In the genomic region with DNA sequence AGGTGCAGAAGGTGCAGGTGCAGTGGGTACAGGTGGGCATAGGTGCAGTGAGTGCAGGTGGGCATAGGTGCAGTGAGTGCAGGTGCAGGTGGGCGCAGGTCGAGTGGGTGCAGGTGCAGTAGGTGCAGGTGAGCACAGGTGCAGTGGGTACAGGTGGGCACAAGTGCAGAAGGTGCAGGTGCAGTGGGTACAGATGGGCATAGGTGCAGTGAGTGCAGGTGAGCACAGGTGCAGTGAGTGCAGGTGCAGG, we compare ENCODE assay signal across 2 cellular contexts.
TF ChIP-seq lines count a peak whose summit lies in the region.

No MANE protein-coding gene starts in this region.

TF ChIP-seq in HepG2, 621 proteins besides CTCF, POLR2A, EP300 and RAD21:
- TF ChIP-seq ZEB1 (IDR thresholded peaks at IDR 0.05; ENCODE audit: insufficient replicate concordance, low read depth) (peak; percentile 87), CENPT (CRISPR knock-in tag; IDR thresholded peaks at IDR 0.05; ENCODE audit: low read depth) (0 out of 2 replicates have a peak, but pooled peaks have one; percentile 16)
- TF ChIP-seq, protein P1, sequence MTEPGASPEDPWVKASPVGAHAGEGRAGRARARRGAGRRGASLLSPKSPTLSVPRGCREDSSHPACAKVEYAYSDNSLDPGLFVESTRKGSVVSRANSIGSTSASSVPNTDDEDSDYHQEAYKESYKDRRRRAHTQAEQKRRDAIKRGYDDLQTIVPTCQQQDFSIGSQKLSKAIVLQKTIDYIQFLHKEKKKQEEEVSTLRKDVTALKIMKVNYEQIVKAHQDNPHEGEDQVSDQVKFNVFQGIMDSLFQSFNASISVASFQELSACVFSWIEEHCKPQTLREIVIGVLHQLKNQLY (CRISPR knock-in tag; IDR thresholded peaks at IDR 0.05) = no peak
- TF ChIP-seq, protein P2, sequence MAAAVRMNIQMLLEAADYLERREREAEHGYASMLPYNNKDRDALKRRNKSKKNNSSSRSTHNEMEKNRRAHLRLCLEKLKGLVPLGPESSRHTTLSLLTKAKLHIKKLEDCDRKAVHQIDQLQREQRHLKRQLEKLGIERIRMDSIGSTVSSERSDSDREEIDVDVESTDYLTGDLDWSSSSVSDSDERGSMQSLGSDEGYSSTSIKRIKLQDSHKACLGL (CRISPR knock-in tag; IDR thresholded peaks at IDR 0.05) = no peak

TF ChIP-seq in H1, 55 proteins besides CTCF, POLR2A, EP300 and RAD21:
- TF ChIP-seq TAF7 (optimal IDR thresholded peaks at IDR 0.05; ENCODE audit: borderline replicate concordance, low read depth, low read length) (no peak), EGR1 (IDR thresholded peaks at IDR 0.05; ENCODE audit: borderline replicate concordance, low read depth, low read length) (no peak), NANOG (IDR thresholded peaks at IDR 0.05; ENCODE audit: insufficient read depth, low read depth, low read length, poor library complexity, severe bottlenecking) (no peak), NRF1 (IDR thresholded peaks at IDR 0.05; ENCODE audit: low read depth, low read length) (no peak), TCF12 (IDR thresholded peaks at IDR 0.05; ENCODE audit: low read depth, low read length) (no peak), CBX8 (IDR thresholded peaks at IDR 0.05; ENCODE audit: borderline replicate concordance, low read depth, low read length) (no peak), RFX5 (IDR thresholded peaks at IDR 0.05; ENCODE audit: borderline replicate concordance, low read depth, low read length) (no peak), SUZ12 (IDR thresholded peaks at IDR 0.05; ENCODE audit: low read length) (no peak)
- TF ChIP-seq, protein P3, sequence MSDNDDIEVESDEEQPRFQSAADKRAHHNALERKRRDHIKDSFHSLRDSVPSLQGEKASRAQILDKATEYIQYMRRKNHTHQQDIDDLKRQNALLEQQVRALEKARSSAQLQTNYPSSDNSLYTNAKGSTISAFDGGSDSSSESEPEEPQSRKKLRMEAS (IDR thresholded peaks at IDR 0.05) = no peak
- TF ChIP-seq, protein P4, sequence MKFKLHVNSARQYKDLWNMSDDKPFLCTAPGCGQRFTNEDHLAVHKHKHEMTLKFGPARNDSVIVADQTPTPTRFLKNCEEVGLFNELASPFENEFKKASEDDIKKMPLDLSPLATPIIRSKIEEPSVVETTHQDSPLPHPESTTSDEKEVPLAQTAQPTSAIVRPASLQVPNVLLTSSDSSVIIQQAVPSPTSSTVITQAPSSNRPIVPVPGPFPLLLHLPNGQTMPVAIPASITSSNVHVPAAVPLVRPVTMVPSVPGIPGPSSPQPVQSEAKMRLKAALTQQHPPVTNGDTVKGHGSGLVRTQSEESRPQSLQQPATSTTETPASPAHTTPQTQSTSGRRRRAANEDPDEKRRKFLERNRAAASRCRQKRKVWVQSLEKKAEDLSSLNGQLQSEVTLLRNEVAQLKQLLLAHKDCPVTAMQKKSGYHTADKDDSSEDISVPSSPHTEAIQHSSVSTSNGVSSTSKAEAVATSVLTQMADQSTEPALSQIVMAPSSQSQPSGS (IDR thresholded peaks at IDR 0.05; ENCODE audit: low read length) = no peak
